ENCODE assay signal across 8 cellular contexts in the genomic region with DNA sequence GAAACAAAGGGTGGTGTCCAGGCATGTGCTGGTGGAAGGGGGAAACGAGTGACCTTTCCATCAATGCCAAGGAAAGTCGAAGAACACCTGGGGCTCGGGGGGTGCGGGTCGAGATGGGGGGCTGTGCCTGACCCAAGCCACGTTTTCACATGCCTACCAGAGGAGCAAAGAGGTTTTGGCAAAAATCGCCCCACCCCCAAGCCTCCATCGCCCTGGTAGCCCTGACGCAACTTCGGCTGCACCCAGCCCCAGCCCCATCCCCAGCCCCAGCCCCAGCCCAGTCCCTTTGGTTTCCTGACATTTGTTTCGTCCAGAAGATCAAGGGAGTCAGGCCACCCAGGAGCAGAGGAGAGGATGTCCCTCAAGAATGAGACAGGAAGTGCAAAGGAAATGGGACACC.
DNase-seq lines count a peak whose midpoint lies in the region; ATAC-seq, FAIRE-seq and TF ChIP-seq lines count a peak whose summit lies in the region.
"Not testable (repeated sequence)": the region's sequence is repeated elsewhere in the genome, so short reads cannot be mapped to it uniquely, and the experiment has no call there.

No MANE protein-coding gene starts in this region.

- in situ Hi-C loops in transverse colon (cut with MboI; ENCODE audit: low pct_ligation_motif_present in 1 of 4, low pct_unique_long_range_greater_than_20kb in 1 of 4, low sequenced_read_pairs in 3 of 4), result not testable (repeated sequence)

- not testable (repeated sequence) for H3K27ac ChIP-seq in RWPE2 (ENCODE audit: poor library complexity, severe bottlenecking); naive thymus-derived CD4-positive, alpha-beta T cell (ENCODE audit: low read depth, low read length)
- H3K27ac ChIP-seq in transverse colon, result peak overlapping the region in 1 of 4 donors; percentile 61

- not testable (repeated sequence) for H3K36me3 Mint-ChIP-seq in activated T-helper 2 cell treated with anti-CD3 and anti-CD28 coated beads, Interferon-gamma antibody, Interleukin-2, Interleukin-4, amounts not matched to agents 10 μg/mL and 5 μg/mL and 100 μg/mL, durations not matched to agents 14 hours and 24 hours and 36 hours (ENCODE audit: low read depth); naive thymus-derived CD4-positive, alpha-beta T cell

- not testable (repeated sequence) for H3K27ac Mint-ChIP-seq in activated T-helper 2 cell treated with anti-CD3 and anti-CD28 coated beads, Interferon-gamma antibody, Interleukin-2, Interleukin-4, amounts not matched to agents 10 μg/mL and 5 μg/mL and 100 μg/mL, durations not matched to agents 14 hours and 24 hours and 36 hours; naive thymus-derived CD4-positive, alpha-beta T cell

- not testable (repeated sequence) for TF ChIP-seq EP300 in transverse colon (IDR thresholded peaks at IDR 0.05; ENCODE audit: low read depth)

- CTCF ChIA-PET in naive thymus-derived CD4-positive, alpha-beta T cell (lab: Charles Lee), result not testable (repeated sequence)

- not testable (repeated sequence) for H3K4me3 ChIP-seq in RWPE2 (ENCODE audit: severe bottlenecking); naive thymus-derived CD4-positive, alpha-beta T cell (ENCODE audit: low read length)
- H3K4me3 ChIP-seq in bronchial epithelial cell (ENCODE audit: low read depth, low read length) (peak overlapping the region; percentile 9), transverse colon (peak overlapping the region in 3 of 4 donors; percentile 20 to 46 (median 20))

- DNase-seq in RWPE2 (ENCODE audit: low spot score), result peak; percentile 20
- DNase-seq in activated CD4-positive, alpha-beta T cell treated with anti-CD3 and anti-CD28 coated beads, Interleukin-2, amount 50 U/mL, for 4 hours, result peak; percentile 26 to 34
- DNase-seq in activated T-helper 2 cell treated with anti-CD3 and anti-CD28 coated beads, Interferon-gamma antibody, Interleukin-2, Interleukin-4, amounts not matched to agents 10 μg/mL and 5 μg/mL and 100 μg/mL, durations not matched to agents 14 hours and 24 hours and 36 hours (ENCODE audit: low spot score), result peak; percentile 12
- not testable (repeated sequence) for DNase-seq in bronchial epithelial cell (ENCODE audit: low read depth)
- peak; percentile 36 for DNase-seq in left cardiac atrium
- DNase-seq in naive thymus-derived CD4-positive, alpha-beta T cell, result peak in 5 of 9 donors; percentile 2 to 37 (median 11)
- peak; percentile 34 for DNase-seq in stimulated activated CD4-positive, alpha-beta T cell treated with anti-CD3 and anti-CD28 coated beads, Interleukin-1b, Interleukin-23, amount 100 ng/mL, for 48 hours
- peak; percentile 42 for DNase-seq in transverse colon

- not testable (repeated sequence) for ATAC-seq in RWPE2 (ENCODE audit: low read depth); naive thymus-derived CD4-positive, alpha-beta T cell
- ATAC-seq in left cardiac atrium, result peak in 1 of 2 donors; percentile 8

- H3K9me3 ChIP-seq in RWPE2 (ENCODE audit: severe bottlenecking); naive thymus-derived CD4-positive, alpha-beta T cell (ENCODE audit: control insufficient read depth in 2 of 3, low read length in 3 of 3); transverse colon: not testable (repeated sequence)

- TF ChIP-seq CTCF in RWPE2 (IDR thresholded peaks at IDR 0.05; ENCODE audit: poor library complexity, severe bottlenecking); bronchial epithelial cell (IDR thresholded peaks at IDR 0.05; ENCODE audit: insufficient read depth, low read length, severe bottlenecking); transverse colon (IDR thresholded peaks at IDR 0.05): not testable (repeated sequence)

- H3K36me3 ChIP-seq in RWPE2 (ENCODE audit: low read depth); bronchial epithelial cell (ENCODE audit: control insufficient read depth, insufficient read depth, low read length); naive thymus-derived CD4-positive, alpha-beta T cell (ENCODE audit: control insufficient read depth in 2 of 3, insufficient read depth in 3 of 3, low read length in 3 of 3); transverse colon: not testable (repeated sequence)

- H3K9me3 Mint-ChIP-seq in activated T-helper 2 cell treated with anti-CD3 and anti-CD28 coated beads, Interferon-gamma antibody, Interleukin-2, Interleukin-4, amounts not matched to agents 10 μg/mL and 5 μg/mL and 100 μg/mL, durations not matched to agents 14 hours and 24 hours and 36 hours; naive thymus-derived CD4-positive, alpha-beta T cell: not testable (repeated sequence)

- not testable (repeated sequence) for H3K4me1 Mint-ChIP-seq in activated T-helper 2 cell treated with anti-CD3 and anti-CD28 coated beads, Interferon-gamma antibody, Interleukin-2, Interleukin-4, amounts not matched to agents 10 μg/mL and 5 μg/mL and 100 μg/mL, durations not matched to agents 14 hours and 24 hours and 36 hours (ENCODE audit: low read depth); naive thymus-derived CD4-positive, alpha-beta T cell

- POLR2A ChIA-PET in naive thymus-derived CD4-positive, alpha-beta T cell (lab: Charles Lee), result not testable (repeated sequence)

- TF ChIP-seq POLR2A in transverse colon (IDR thresholded peaks at IDR 0.05), result not testable (repeated sequence)

- H3K27me3 Mint-ChIP-seq in activated T-helper 2 cell treated with anti-CD3 and anti-CD28 coated beads, Interferon-gamma antibody, Interleukin-2, Interleukin-4, amounts not matched to agents 10 μg/mL and 5 μg/mL and 100 μg/mL, durations not matched to agents 14 hours and 24 hours and 36 hours (ENCODE audit: low read depth); naive thymus-derived CD4-positive, alpha-beta T cell: not testable (repeated sequence)

- WGBS in transverse colon (ENCODE audit: low coverage in 1 of 2), 2 donors, result 22% methylated on average over 5 of the region's 11 CpGs; no CpG with 5 or more reads in 1 of the 2 donors

- H3K4me3 Mint-ChIP-seq in activated T-helper 2 cell treated with anti-CD3 and anti-CD28 coated beads, Interferon-gamma antibody, Interleukin-2, Interleukin-4, amounts not matched to agents 10 μg/mL and 5 μg/mL and 100 μg/mL, durations not matched to agents 14 hours and 24 hours and 36 hours (ENCODE audit: low read depth), result not testable (repeated sequence)
- peak overlapping the region in 1 of 10 donors; percentile 32 for H3K4me3 Mint-ChIP-seq in naive thymus-derived CD4-positive, alpha-beta T cell

- intact Hi-C loops in activated T-helper 2 cell treated with anti-CD3 and anti-CD28 coated beads, Interferon-gamma antibody, Interleukin-2, Interleukin-4, amounts not matched to agents 10 μg/mL and 5 μg/mL and 100 μg/mL, durations not matched to agents 14 hours and 24 hours and 36 hours (cut with micrococcal nuclease); left cardiac atrium (cut with DNase I); naive thymus-derived CD4-positive, alpha-beta T cell (cut with micrococcal nuclease); transverse colon (cut with DNase I; ENCODE audit: low total_unique reads): not testable (repeated sequence)

- not testable (repeated sequence) for H3K4me1 ChIP-seq in RWPE2 (ENCODE audit: insufficient read depth, poor library complexity, severe bottlenecking); naive thymus-derived CD4-positive, alpha-beta T cell (ENCODE audit: control insufficient read depth in 2 of 2, insufficient read depth in 2 of 2, low read length in 2 of 2); transverse colon

- H3K27me3 ChIP-seq in RWPE2 (ENCODE audit: insufficient read depth, poor library complexity, severe bottlenecking); bronchial epithelial cell (ENCODE audit: control insufficient read depth, insufficient read depth, low read length); naive thymus-derived CD4-positive, alpha-beta T cell (ENCODE audit: control insufficient read depth in 2 of 2, insufficient read depth in 2 of 2, low read length in 2 of 2); transverse colon: not testable (repeated sequence)

- FAIRE-seq in bronchial epithelial cell (lab: Jason Lieb, UNC), result not testable (repeated sequence)
